ENCODE assay signal across 7 cellular contexts in the genomic region with DNA sequence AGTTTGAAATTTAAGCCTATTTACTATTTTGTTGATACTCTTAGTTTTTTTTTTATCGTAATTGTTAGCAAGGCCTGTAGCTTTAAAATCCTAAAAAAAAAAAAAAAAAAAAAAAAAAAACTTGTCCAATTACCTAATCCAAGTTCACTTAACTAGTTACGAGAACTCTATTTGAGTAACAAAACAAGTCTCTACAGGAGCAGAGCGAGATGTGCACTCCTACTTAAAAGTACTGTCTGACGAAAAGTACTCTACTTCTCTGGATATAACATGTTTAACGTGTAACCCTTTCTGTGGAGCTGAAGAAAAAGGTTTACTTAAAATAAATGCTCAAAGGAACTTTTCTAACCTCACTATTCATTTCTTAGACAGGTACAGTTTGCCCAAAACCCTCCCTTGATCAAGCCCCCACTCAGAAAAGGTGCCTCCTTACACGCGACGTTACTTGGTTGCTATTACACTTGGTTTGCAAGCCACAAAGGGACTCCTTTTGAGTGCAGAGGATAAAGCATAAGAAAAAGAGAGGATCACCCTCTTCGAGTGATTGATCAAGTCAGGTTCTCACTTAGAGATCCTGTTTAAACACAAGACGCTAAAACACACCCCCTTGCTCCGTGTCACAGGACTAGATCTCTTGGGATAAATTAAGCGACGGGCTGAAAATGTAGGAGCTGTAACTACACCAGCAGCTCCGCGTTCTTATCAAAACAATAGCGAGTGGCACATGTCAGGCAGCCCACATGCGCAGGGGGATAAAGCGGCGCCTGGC. TPM values are rescaled to one million over a fixed set of nuclear protein-coding genes. Genes with fewer than 3 reads are reported as not detected.
DNase-seq lines count a peak whose midpoint lies in the region; ATAC-seq and TF ChIP-seq lines count a peak whose summit lies in the region.

No MANE protein-coding gene starts in this region.

- no peak for TF ChIP-seq CTCF in gastroesophageal sphincter (IDR thresholded peaks at IDR 0.05)
- no peak for TF ChIP-seq CTCF in retinal pigment epithelial cell (conservative IDR thresholded peaks at IDR 0.05; ENCODE audit: low read depth, low read length)

- H3K9me3 Mint-ChIP-seq in activated CD4-positive, alpha-beta memory T cell treated with anti-CD3 and anti-CD28 coated beads for 36 hours = no peaks in the 10 kb centered on the region

- peak overlapping the region; percentile 72 to 94 for H3K4me3 ChIP-seq in gastroesophageal sphincter
- H3K4me3 ChIP-seq in retinal pigment epithelial cell (ENCODE audit: low read length) = peak overlapping the region; percentile 79

- no peaks in the 10 kb centered on the region for H3K27me3 Mint-ChIP-seq in activated CD4-positive, alpha-beta memory T cell treated with anti-CD3 and anti-CD28 coated beads for 36 hours

- H3K4me1 Mint-ChIP-seq in activated CD4-positive, alpha-beta memory T cell treated with anti-CD3 and anti-CD28 coated beads for 36 hours (ENCODE audit: low read depth) = peaks cover 50% of the 10 kb centered on the region

- peak overlapping the region; percentile 94 for H3K27ac Mint-ChIP-seq in activated CD4-positive, alpha-beta memory T cell treated with anti-CD3 and anti-CD28 coated beads for 36 hours

- DNase-seq in activated CD4-positive, alpha-beta memory T cell treated with anti-CD3 and anti-CD28 coated beads for 36 hours = no peak
- DNase-seq in retinal pigment epithelial cell (ENCODE audit: low read depth) (peak; percentile 51), left lobe of liver (ENCODE audit: low spot score) (no peak)

- CTCF ChIA-PET in activated CD4-positive, alpha-beta memory T cell treated with anti-CD3 and anti-CD28 coated beads for 36 hours (lab: Charles Lee) = interaction anchor here (0.7 to 1.5 kb wide), 3 partner anchors 30 to 110 kb away, joined by 3 to 5 read pairs (median 3); partner anchors contain the start of gene SRP54

- H3K4me3 Mint-ChIP-seq in activated CD4-positive, alpha-beta memory T cell treated with anti-CD3 and anti-CD28 coated beads for 36 hours = peak overlapping the region; percentile 83

- H3K4me1 ChIP-seq in ES-I3 (ENCODE audit: insufficient read depth, low read length) = peaks cover 2% of the 10 kb centered on the region; the same call in 1 of the 2 replicates
- H3K4me1 ChIP-seq in gastroesophageal sphincter = peaks cover 0 to 23% (median 4%) of the 10 kb centered on the region in 3 donors

- peaks cover 21% of the 10 kb centered on the region for H3K36me3 Mint-ChIP-seq in activated CD4-positive, alpha-beta memory T cell treated with anti-CD3 and anti-CD28 coated beads for 36 hours

- H3K9me3 ChIP-seq in ES-I3 (ENCODE audit: control insufficient read depth, insufficient read depth, low read length) (no peaks in the 10 kb centered on the region), KOPT-K1 (ENCODE audit: insufficient read depth, low read length, poor library complexity, severe bottlenecking) (no peaks in the 10 kb centered on the region), gastroesophageal sphincter (no peaks in the 10 kb centered on the region)

- intact Hi-C loops in activated CD4-positive, alpha-beta memory T cell treated with anti-CD3 and anti-CD28 coated beads for 36 hours (cut with micrococcal nuclease) = loop anchor here (1.0 to 2.0 kb wide), 8 partner anchors 14 to 532 kb away; partner anchors contain the start of genes CFL2, NFKBIA, PRORP and PSMA6

- no peaks in the 10 kb centered on the region for H3K27me3 ChIP-seq in gastroesophageal sphincter

- 1 to 3% methylated on average over 7 to 16 of the region's 19 CpGs for WGBS in gastroesophageal sphincter (ENCODE audit: low coverage in 1 of 2), 2 donors

- TF ChIP-seq EP300 in gastroesophageal sphincter (IDR thresholded peaks at IDR 0.05) = no peak

- peak in 1 of 2 donors; percentile 9 for TF ChIP-seq POLR2A in gastroesophageal sphincter (IDR thresholded peaks at IDR 0.05)

- H3K36me3 ChIP-seq in ES-I3 (ENCODE audit: insufficient read depth, low read length) = no peaks in the 10 kb centered on the region
- H3K36me3 ChIP-seq in KOPT-K1 (ENCODE audit: insufficient read depth, low read length) = peaks cover 37% of the 10 kb centered on the region
- no peaks in the 10 kb centered on the region for H3K36me3 ChIP-seq in gastroesophageal sphincter

- POLR2A ChIA-PET in activated CD4-positive, alpha-beta memory T cell treated with anti-CD3 and anti-CD28 coated beads for 36 hours (lab: Charles Lee) = interaction anchor here (0.6 to 3.7 kb wide), 11 partner anchors 11 to 532 kb away, joined by 3 to 51 read pairs (median 5); partner anchors contain the start of genes FAM177A1, NFKBIA and SRP54

- ATAC-seq in GM21447 (IDR thresholded peaks at IDR 0.05; ENCODE audit: unreplicated experiment) (peak; percentile 6), gastroesophageal sphincter (no peak), left lobe of liver (no peak)

- peak overlapping the region; percentile 92 for H3K9ac ChIP-seq in ES-I3 (ENCODE audit: low read depth, low read length)

- H3K27ac ChIP-seq in KOPT-K1 (ENCODE audit: low read depth, low read length, poor library complexity, severe bottlenecking) = peak overlapping the region; percentile 97
- H3K27ac ChIP-seq in gastroesophageal sphincter = peak overlapping the region; percentile 93 to 97 (median 96)

RNA-seq across cellular contexts. Expression of gene BAZ1A, which starts 2.2 kb away (rescaled TPM):
- total RNA-seq in activated CD4-positive, alpha-beta memory T cell treated with anti-CD3 and anti-CD28 coated beads for 36 hours = 10 to 100 TPM; 67.8 to 68.0 TPM
- total RNA-seq in gastroesophageal sphincter (10 to 100 TPM; 17.0 to 36.9 (median 21.6) TPM), left lobe of liver (10.6 TPM)
